In genomic region chr9:101387871-101388506, GRCh38 we compare ENCODE assay signal across 1 cellular context.
TF ChIP-seq lines count a peak whose summit lies in the region.

No MANE protein-coding gene starts in this region.

TF ChIP-seq in HepG2, 621 proteins besides CTCF, POLR2A, EP300 and RAD21 (continued from another document):
- TF ChIP-seq NFIC (IDR thresholded peaks at IDR 0.05; ENCODE audit: low read length) (peak; percentile 31; the same call in 1 of the 2 replicates), RCOR2 (CRISPR knock-in tag; IDR thresholded peaks at IDR 0.05) (no peak; the same call in 1 of the 2 replicates), SKI (IDR thresholded peaks at IDR 0.05; ENCODE audit: partially characterized antibody) (no peak), NCOA5 (CRISPR knock-in tag; IDR thresholded peaks at IDR 0.05) (no peak), ZNF143 (CRISPR knock-in tag; IDR thresholded peaks at IDR 0.05) (no peak), RORA (CRISPR knock-in tag; IDR thresholded peaks at IDR 0.05) (no peak), MXD4 (CRISPR knock-in tag; IDR thresholded peaks at IDR 0.05) (0 out of 2 replicates have a peak, but pooled peaks have one; percentile 41), ZNF841 (CRISPR knock-in tag; IDR thresholded peaks at IDR 0.05; ENCODE audit: borderline replicate concordance) (no peak), LRRFIP1 (CRISPR knock-in tag; conservative IDR thresholded peaks at IDR 0.05) (no peak), JARID2 (CRISPR knock-in tag; IDR thresholded peaks at IDR 0.05; ENCODE audit: insufficient replicate concordance) (no peak), KAT8 (CRISPR knock-in tag; IDR thresholded peaks at IDR 0.05) (no peak), FOSL2 (CRISPR knock-in tag; IDR thresholded peaks at IDR 0.05) (peak; percentile 29; the same call in 1 of the 2 replicates), ZBTB21 (CRISPR knock-in tag; IDR thresholded peaks at IDR 0.05) (no peak), MYC (CRISPR knock-in tag; IDR thresholded peaks at IDR 0.05; ENCODE audit: borderline replicate concordance) (no peak)
- TF ChIP-seq, protein P1, sequence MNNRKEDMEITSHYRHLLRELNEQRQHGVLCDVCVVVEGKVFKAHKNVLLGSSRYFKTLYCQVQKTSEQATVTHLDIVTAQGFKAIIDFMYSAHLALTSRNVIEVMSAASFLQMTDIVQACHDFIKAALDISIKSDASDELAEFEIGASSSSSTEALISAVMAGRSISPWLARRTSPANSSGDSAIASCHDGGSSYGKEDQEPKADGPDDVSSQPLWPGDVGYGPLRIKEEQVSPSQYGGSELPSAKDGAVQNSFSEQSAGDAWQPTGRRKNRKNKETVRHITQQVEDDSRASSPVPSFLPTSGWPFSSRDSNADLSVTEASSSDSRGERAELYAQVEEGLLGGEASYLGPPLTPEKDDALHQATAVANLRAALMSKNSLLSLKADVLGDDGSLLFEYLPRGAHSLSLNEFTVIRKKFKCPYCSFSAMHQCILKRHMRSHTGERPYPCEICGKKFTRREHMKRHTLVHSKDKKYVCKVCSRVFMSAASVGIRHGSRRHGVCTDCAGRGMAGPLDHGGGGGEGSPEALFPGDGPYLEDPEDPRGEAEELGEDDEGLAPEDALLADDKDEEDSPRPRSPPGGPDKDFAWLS (CRISPR knock-in tag; IDR thresholded peaks at IDR 0.05; ENCODE audit: borderline replicate concordance) = no peak
- TF ChIP-seq, protein P2, sequence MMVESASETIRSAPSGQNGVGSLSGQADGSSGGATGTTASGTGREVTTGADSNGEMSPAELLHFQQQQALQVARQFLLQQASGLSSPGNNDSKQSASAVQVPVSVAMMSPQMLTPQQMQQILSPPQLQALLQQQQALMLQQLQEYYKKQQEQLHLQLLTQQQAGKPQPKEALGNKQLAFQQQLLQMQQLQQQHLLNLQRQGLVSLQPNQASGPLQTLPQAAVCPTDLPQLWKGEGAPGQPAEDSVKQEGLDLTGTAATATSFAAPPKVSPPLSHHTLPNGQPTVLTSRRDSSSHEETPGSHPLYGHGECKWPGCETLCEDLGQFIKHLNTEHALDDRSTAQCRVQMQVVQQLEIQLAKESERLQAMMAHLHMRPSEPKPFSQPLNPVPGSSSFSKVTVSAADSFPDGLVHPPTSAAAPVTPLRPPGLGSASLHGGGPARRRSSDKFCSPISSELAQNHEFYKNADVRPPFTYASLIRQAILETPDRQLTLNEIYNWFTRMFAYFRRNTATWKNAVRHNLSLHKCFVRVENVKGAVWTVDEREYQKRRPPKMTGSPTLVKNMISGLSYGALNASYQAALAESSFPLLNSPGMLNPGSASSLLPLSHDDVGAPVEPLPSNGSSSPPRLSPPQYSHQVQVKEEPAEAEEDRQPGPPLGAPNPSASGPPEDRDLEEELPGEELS (CRISPR knock-in tag; IDR thresholded peaks at IDR 0.05) = peak; percentile 90
- TF ChIP-seq, protein P3, sequence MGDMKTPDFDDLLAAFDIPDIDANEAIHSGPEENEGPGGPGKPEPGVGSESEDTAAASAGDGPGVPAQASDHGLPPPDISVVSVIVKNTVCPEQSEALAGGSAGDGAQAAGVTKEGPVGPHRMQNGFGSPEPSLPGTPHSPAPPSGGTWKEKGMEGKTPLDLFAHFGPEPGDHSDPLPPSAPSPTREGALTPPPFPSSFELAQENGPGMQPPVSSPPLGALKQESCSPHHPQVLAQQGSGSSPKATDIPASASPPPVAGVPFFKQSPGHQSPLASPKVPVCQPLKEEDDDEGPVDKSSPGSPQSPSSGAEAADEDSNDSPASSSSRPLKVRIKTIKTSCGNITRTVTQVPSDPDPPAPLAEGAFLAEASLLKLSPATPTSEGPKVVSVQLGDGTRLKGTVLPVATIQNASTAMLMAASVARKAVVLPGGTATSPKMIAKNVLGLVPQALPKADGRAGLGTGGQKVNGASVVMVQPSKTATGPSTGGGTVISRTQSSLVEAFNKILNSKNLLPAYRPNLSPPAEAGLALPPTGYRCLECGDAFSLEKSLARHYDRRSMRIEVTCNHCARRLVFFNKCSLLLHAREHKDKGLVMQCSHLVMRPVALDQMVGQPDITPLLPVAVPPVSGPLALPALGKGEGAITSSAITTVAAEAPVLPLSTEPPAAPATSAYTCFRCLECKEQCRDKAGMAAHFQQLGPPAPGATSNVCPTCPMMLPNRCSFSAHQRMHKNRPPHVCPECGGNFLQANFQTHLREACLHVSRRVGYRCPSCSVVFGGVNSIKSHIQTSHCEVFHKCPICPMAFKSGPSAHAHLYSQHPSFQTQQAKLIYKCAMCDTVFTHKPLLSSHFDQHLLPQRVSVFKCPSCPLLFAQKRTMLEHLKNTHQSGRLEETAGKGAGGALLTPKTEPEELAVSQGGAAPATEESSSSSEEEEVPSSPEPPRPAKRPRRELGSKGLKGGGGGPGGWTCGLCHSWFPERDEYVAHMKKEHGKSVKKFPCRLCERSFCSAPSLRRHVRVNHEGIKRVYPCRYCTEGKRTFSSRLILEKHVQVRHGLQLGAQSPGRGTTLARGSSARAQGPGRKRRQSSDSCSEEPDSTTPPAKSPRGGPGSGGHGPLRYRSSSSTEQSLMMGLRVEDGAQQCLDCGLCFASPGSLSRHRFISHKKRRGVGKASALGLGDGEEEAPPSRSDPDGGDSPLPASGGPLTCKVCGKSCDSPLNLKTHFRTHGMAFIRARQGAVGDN (CRISPR knock-in tag; IDR thresholded peaks at IDR 0.05) = no peak
TF ChIP-seq in HepG2: peak in this region for 75.
